Comparison of ENCODE assay signal across 13 cellular contexts in the genomic region with DNA sequence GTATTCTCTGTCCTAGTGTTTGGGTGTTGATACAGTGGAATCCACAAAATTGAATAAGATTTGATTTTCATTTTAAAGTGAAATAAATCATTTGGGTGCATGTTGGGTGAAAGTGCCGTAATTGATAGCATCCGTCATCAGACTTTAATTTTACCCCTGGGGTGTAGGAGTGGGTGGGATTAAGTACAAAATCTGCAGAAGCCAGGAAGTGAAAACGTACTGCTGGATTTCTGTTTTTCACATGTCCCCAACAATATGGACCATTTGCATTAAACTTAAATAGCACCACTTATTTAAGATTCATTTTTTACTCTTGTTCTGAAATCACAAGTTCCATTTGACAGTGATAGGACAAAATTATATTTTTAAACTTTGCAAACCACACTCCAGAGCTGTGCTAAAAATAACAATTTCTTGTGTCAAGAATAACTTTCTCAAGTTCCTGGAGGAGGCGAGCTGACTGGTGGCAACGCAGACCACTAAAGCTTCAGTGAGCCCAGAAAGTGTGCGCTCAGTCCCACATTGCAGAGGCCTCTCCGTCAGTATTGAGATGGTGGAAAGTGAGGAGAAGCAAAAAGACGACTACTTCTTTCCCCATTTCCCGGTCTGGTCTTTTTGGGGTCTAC.
A peak's percentile ranks its signal among the peaks of the same experiment; 100 is the strongest.
DNase-seq lines count a peak whose midpoint lies in the region; ATAC-seq, FAIRE-seq and TF ChIP-seq lines count a peak whose summit lies in the region.
"Had no signal": no experiment of that assay in that cellular context is flagged by ENCODE, and none has a peak within 500 bp of the region (broad histone marks: within the 10 kb centered on the region; RNA-seq: fewer than 3 reads in every experiment).

No MANE protein-coding gene starts in this region.

- H3K23ac ChIP-seq in H1 (ENCODE audit: insufficient read length): no peak overlapping the region

- TF ChIP-seq POLR2A in H1 (IDR thresholded peaks at IDR 0.05; ENCODE audit: control extremely low read depth in 1 of 2, low read depth in 2 of 2, low read length in 2 of 2): no peak

- H3K18ac ChIP-seq in H1 (ENCODE audit: extremely low read depth, low read length): no peak overlapping the region

- H3K27me3 ChIP-seq in H1 (replicated peaks in 1 of 4; ENCODE audit: control insufficient read depth in 3 of 4, extremely low read depth in 1 of 4, insufficient read depth in 3 of 4, low read length in 3 of 4) (no peaks in the 10 kb centered on the region), thoracic aorta (replicated peaks; ENCODE audit: insufficient read depth) (no peaks in the 10 kb centered on the region)
- H3K27me3 ChIP-seq: hepatocyte, tibial nerve had no signal

- 89% methylated on average over 9 of the region's 9 CpGs; no CpG with 5 or more reads in 1 of the 2 experiments for WGBS in H1 (ENCODE audit: extremely low coverage in 1 of 2, insufficient coverage in 1 of 2, insufficient read length in 1 of 2, insufficient replicate concordance in 2 of 2, low coverage in 1 of 2, low lambda C conversion rate in 2 of 2, missing lambda C conversion rate in 1 of 2), 2 experiments

- no peaks in the 10 kb centered on the region for H3K27me3 Mint-ChIP-seq in activated naive CD4-positive, alpha-beta T cell treated with anti-CD3 and anti-CD28 coated beads, Interleukin-2, amount 10 ng/mL, durations not matched to agents 7 days and 5 days
- H3K27me3 Mint-ChIP-seq in activated naive CD4-positive, alpha-beta T cell treated with anti-CD3 and anti-CD28 coated beads for 36 hours (ENCODE audit: low read depth): no peaks in the 10 kb centered on the region

- H3K9me3 ChIP-seq in KOPT-K1 (ENCODE audit: insufficient read depth, low read length, poor library complexity, severe bottlenecking) (peaks cover 4% of the 10 kb centered on the region), H1 (ENCODE audit: insufficient read depth in 2 of 2, low read depth in 1 of 2, low read length in 1 of 2) (no peaks in the 10 kb centered on the region), thoracic aorta (no peaks in the 10 kb centered on the region)
- H3K9me3 ChIP-seq: tibial nerve had no signal

- H3K9ac ChIP-seq in H1 (replicated peaks in 1 of 4; ENCODE audit: extremely low read depth in 1 of 4, low read depth in 3 of 4, low read length in 3 of 4): no peak overlapping the region

- ATAC-seq in thoracic aorta (ENCODE audit: insufficient number of reproducible peaks, low FRiP score, low read depth) (peak; percentile 36), GM18861 (IDR thresholded peaks at IDR 0.05; ENCODE audit: unreplicated experiment) (no peak)

- no peak overlapping the region for H4K5ac ChIP-seq in H1 (ENCODE audit: insufficient read length, low read depth, low read length)

- H2BK120ac ChIP-seq in H1 (replicated peaks; ENCODE audit: low read depth, low read length): no peak overlapping the region

- H3K4ac ChIP-seq in H1 (replicated peaks; ENCODE audit: insufficient read length, low read depth, low read length): no peak overlapping the region

- H3K36me3 ChIP-seq in KOPT-K1 (ENCODE audit: insufficient read depth, low read length): no peaks in the 10 kb centered on the region
- peaks cover 0 to 3% (median 0%) of the 10 kb centered on the region in 4 experiments; a peak in 3 of 8 replicates for H3K36me3 ChIP-seq in H1 (ENCODE audit: control insufficient read depth in 2 of 4, insufficient read depth in 4 of 4, low read length in 3 of 4)
- H3K36me3 ChIP-seq in thoracic aorta: no peaks in the 10 kb centered on the region
- H3K36me3 ChIP-seq: tibial nerve had no signal

- TF ChIP-seq CTCF in H1 (IDR thresholded peaks at IDR 0.05; ENCODE audit: control extremely low read depth in 1 of 3, insufficient read depth in 1 of 3, low read depth in 1 of 3, low read length in 3 of 3) (no peak), thoracic aorta (IDR thresholded peaks at IDR 0.05) (no peak)

- H3K4me2 ChIP-seq in H1 (ENCODE audit: insufficient read depth in 1 of 2, low read depth in 2 of 2, low read length in 2 of 2): no peak overlapping the region
- H3K4me2 ChIP-seq: hepatocyte had no signal

- H3K4me3 Mint-ChIP-seq in activated naive CD4-positive, alpha-beta T cell treated with anti-CD3 and anti-CD28 coated beads, Interleukin-2, amount 10 ng/mL, durations not matched to agents 7 days and 5 days: peak overlapping the region; percentile 43
- no peak overlapping the region for H3K4me3 Mint-ChIP-seq in activated naive CD4-positive, alpha-beta T cell treated with anti-CD3 and anti-CD28 coated beads for 36 hours

- no peak overlapping the region for H4K91ac ChIP-seq in H1 (replicated peaks; ENCODE audit: insufficient read length, low read length)

- no peak for TF ChIP-seq EP300 in H1 (IDR thresholded peaks at IDR 0.05; ENCODE audit: borderline replicate concordance in 1 of 2, low read depth in 2 of 2, low read length in 2 of 2)

- H3K79me1 ChIP-seq in H1 (ENCODE audit: low read depth, low read length): peaks cover 26% of the 10 kb centered on the region

- H3K79me2 ChIP-seq in H1 (ENCODE audit: control insufficient read depth in 1 of 2, insufficient read depth in 2 of 2, low read length in 2 of 2): peaks cover 9 to 96% of the 10 kb centered on the region in 2 experiments

- no peak overlapping the region for H2BK15ac ChIP-seq in H1 (ENCODE audit: low read length)

- H3K27ac Mint-ChIP-seq in activated naive CD4-positive, alpha-beta T cell treated with anti-CD3 and anti-CD28 coated beads, Interleukin-2, amount 10 ng/mL, durations not matched to agents 7 days and 5 days: peak overlapping the region; percentile 26
- H3K27ac Mint-ChIP-seq in activated naive CD4-positive, alpha-beta T cell treated with anti-CD3 and anti-CD28 coated beads for 36 hours: no peak overlapping the region

- H4K20me1 ChIP-seq in H1 (replicated peaks in 1 of 2; ENCODE audit: control insufficient read depth in 1 of 2, insufficient read depth in 2 of 2, low read length in 2 of 2): peaks cover 8 to 32% of the 10 kb centered on the region in 2 experiments

- H2AFZ ChIP-seq in H1 (ENCODE audit: low read length): no peak overlapping the region
- H2AFZ ChIP-seq: hepatocyte had no signal

- peaks cover 95% of the 10 kb centered on the region for H3K4me1 Mint-ChIP-seq in activated naive CD4-positive, alpha-beta T cell treated with anti-CD3 and anti-CD28 coated beads, Interleukin-2, amount 10 ng/mL, durations not matched to agents 7 days and 5 days
- H3K4me1 Mint-ChIP-seq in activated naive CD4-positive, alpha-beta T cell treated with anti-CD3 and anti-CD28 coated beads for 36 hours (ENCODE audit: low read depth): peaks cover 96% of the 10 kb centered on the region

- H3K27ac ChIP-seq in KOPT-K1 (ENCODE audit: low read depth, low read length, poor library complexity, severe bottlenecking) (peak overlapping the region; percentile 71), H1 (ENCODE audit: low read depth, low read length) (no peak overlapping the region), thoracic aorta (peak overlapping the region; percentile 78 to 88)
- H3K27ac ChIP-seq: hepatocyte had no signal

- H2BK5ac ChIP-seq in H1 (ENCODE audit: low read depth, low read length): no peak overlapping the region

- H3K4me3 ChIP-seq in H1 (ENCODE audit: extremely low read depth in 1 of 4, insufficient read depth in 2 of 4, low read depth in 3 of 4, low read length in 4 of 4): no peak overlapping the region
- H3K4me3 ChIP-seq in thoracic aorta: peak overlapping the region; percentile 63
- H3K4me3 ChIP-seq: hepatocyte, tibial nerve had no signal

- H4K8ac ChIP-seq in H1 (ENCODE audit: extremely low read depth, insufficient read depth, low read length): no peak overlapping the region

- intact Hi-C loops in activated naive CD4-positive, alpha-beta T cell treated with anti-CD3 and anti-CD28 coated beads for 36 hours (cut with micrococcal nuclease): loop anchor here (5.0 to 10.0 kb wide), 2 partner anchors 272 to 474 kb away; a partner anchor contains a TSS

- DNase-seq in activated naive CD4-positive, alpha-beta T cell treated with anti-CD3 and anti-CD28 coated beads, Interleukin-2, amount 10 ng/mL, durations not matched to agents 7 days and 5 days: no peak
- no peak for DNase-seq in activated naive CD4-positive, alpha-beta T cell treated with anti-CD3 and anti-CD28 coated beads for 36 hours
- no peak for DNase-seq in H1 (ENCODE audit: low read depth in 1 of 2, low spot score in 2 of 2)
- DNase-seq in thoracic aorta (ENCODE audit: low spot score): no peak
- no peak for DNase-seq in EL
- DNase-seq in NCI-H2227 (lab: John Stamatoyannopoulos, UW; ENCODE audit: unreplicated experiment): no peak
- DNase-seq: activated CD4-positive, alpha-beta T cell treated with anti-CD3 and anti-CD28 coated beads, Interleukin-2, amount 50 U/mL, for 48 hours; mesenchymal stem cell; NCI-H187 treated with DMSO at 0.1 percent for 48 hours had no signal

- POLR2A ChIA-PET in H1 (lab: Charles Lee; ENCODE audit: partially characterized antibody): interaction anchor here (1.1 kb wide), 1 partner anchor 17 kb away, joined by 3 read pairs; no protein-coding TSS in a partner anchor

- peaks cover 7% of the 10 kb centered on the region for H3K9me3 Mint-ChIP-seq in activated naive CD4-positive, alpha-beta T cell treated with anti-CD3 and anti-CD28 coated beads, Interleukin-2, amount 10 ng/mL, durations not matched to agents 7 days and 5 days
- no peaks in the 10 kb centered on the region for H3K9me3 Mint-ChIP-seq in activated naive CD4-positive, alpha-beta T cell treated with anti-CD3 and anti-CD28 coated beads for 36 hours

- CTCF ChIA-PET in activated naive CD4-positive, alpha-beta T cell treated with anti-CD3 and anti-CD28 coated beads, Interleukin-2, amount 10 ng/mL, durations not matched to agents 7 days and 5 days (lab: Charles Lee): interaction anchor here (0.9 kb wide), 1 partner anchor 118 kb away, joined by 3 read pairs; no protein-coding TSS in a partner anchor
- CTCF ChIA-PET in activated naive CD4-positive, alpha-beta T cell treated with anti-CD3 and anti-CD28 coated beads for 36 hours (lab: Charles Lee): no interaction called here
- CTCF ChIA-PET in H1 (lab: Charles Lee; ENCODE audit: partially characterized antibody): interaction anchor here (1.3 to 9.8 kb wide), 3 partner anchors 13 to 39 kb away, joined by 3 to 65 read pairs (median 4); no protein-coding TSS in a partner anchor

- H3K23me2 ChIP-seq in H1 (ENCODE audit: low read depth, low read length): 0 out of 2 replicates have a peak, but pooled peaks cover 2% of the 10 kb centered on the region

- H2AK5ac ChIP-seq in H1 (ENCODE audit: low read depth, low read length): no peak overlapping the region

- H3K4me1 ChIP-seq in H1 (replicated peaks in 1 of 4; ENCODE audit: control insufficient read depth in 3 of 4, insufficient read depth in 4 of 4, low read length in 3 of 4) (peaks cover 0 to 13% (median 4%) of the 10 kb centered on the region in 4 experiments; a peak in 4 of 7 replicates), thoracic aorta (ENCODE audit: control insufficient read depth in 1 of 2, low read depth in 2 of 2) (peaks cover 47 to 84% of the 10 kb centered on the region in 2 donors)

- no peak overlapping the region for H2BK20ac ChIP-seq in H1 (ENCODE audit: low read length)

- TF ChIP-seq RAD21 in H1 (IDR thresholded peaks at IDR 0.05 in 1 of 2, conservative IDR thresholded peaks at IDR 0.05 in 1 of 2; ENCODE audit: low read depth in 2 of 2, low read length in 2 of 2): no peak

- FAIRE-seq in H1 (lab: Jason Lieb, UNC): no peak

- H3K14ac ChIP-seq in H1 (ENCODE audit: insufficient read length): no peak overlapping the region

- no peak overlapping the region for H3K56ac ChIP-seq in H1 (replicated peaks; ENCODE audit: insufficient read length, low read depth, low read length)

- 0 out of 2 replicates have a peak overlapping the region, but pooled peaks have one; percentile 50 for H2BK12ac ChIP-seq in H1 (ENCODE audit: low read depth, low read length)

- peaks cover 50% of the 10 kb centered on the region for H3K36me3 Mint-ChIP-seq in activated naive CD4-positive, alpha-beta T cell treated with anti-CD3 and anti-CD28 coated beads, Interleukin-2, amount 10 ng/mL, durations not matched to agents 7 days and 5 days
- H3K36me3 Mint-ChIP-seq in activated naive CD4-positive, alpha-beta T cell treated with anti-CD3 and anti-CD28 coated beads for 36 hours (ENCODE audit: low read depth): peaks cover 4% of the 10 kb centered on the region
